Comparison of ENCODE assay signal across 33 cellular contexts in the genomic region with DNA sequence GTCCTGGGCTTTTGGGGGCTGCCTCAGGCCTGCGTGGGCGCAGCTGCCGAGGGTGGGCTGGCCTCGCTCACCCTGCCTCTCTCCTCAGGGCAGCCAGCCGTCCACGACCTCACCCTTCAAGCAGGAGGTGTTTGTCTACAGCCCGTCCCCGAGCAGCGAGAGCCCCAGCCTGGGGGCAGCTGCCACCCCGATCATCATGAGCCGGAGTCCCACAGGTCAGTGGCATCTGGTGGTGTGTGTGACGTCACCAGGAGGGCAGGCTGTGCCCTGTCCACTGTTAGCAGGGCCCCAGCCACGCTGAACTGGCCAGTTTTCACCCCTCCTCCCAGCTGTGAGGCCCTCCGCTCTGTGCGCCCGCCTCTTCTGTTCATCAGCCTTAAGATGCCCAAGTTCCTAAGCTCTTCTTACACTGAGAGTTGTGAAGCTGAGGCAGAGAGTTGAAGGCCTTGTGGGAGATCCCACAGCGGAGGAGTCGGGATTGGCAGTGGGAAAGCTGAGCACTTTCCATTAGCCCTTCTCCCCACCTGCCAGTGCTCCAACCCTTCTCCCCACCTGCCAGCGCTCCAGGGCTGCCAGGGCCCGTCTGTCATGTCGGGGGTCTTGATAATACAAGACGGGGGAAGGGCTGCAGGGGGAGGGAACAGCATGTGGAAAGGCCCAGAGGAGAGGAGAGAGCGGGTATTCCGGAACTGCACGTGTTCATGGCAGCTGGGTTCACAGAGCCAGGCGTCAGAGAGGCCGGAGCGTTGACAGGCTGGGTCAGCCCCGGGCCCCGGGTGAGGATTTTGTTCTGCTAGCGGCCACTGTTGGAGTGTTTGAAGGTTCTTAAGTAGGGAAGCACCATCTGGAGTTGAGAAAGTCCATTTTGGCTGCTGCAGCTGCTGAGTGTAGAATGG. TPM values are rescaled to one million over a fixed set of nuclear protein-coding genes. Genes with fewer than 3 reads are reported as not detected.
DNase-seq lines count a peak whose midpoint lies in the region; ATAC-seq, FAIRE-seq and TF ChIP-seq lines count a peak whose summit lies in the region.
"Had no signal": no experiment of that assay in that cellular context is flagged by ENCODE, and none has a peak within 500 bp of the region (broad histone marks: within the 10 kb centered on the region; RNA-seq: fewer than 3 reads in every experiment).

No MANE protein-coding gene starts in this region.

- H3K27ac ChIP-seq in kidney (ENCODE audit: low read depth in 2 of 2, low read length in 2 of 2): no peak overlapping the region
- no peak overlapping the region for H3K27ac ChIP-seq in upper lobe of right lung
- no peak overlapping the region for H3K27ac ChIP-seq in HepG2 (ENCODE audit: extremely low read length, insufficient read depth, low read length)
- H3K27ac ChIP-seq: BLaER1, transverse colon had no signal

- no peak for TF ChIP-seq CTCF in kidney (IDR thresholded peaks at IDR 0.05; ENCODE audit: borderline replicate concordance, extremely low read depth, insufficient read depth)
- TF ChIP-seq CTCF in upper lobe of right lung (IDR thresholded peaks at IDR 0.05): no peak
- TF ChIP-seq CTCF in HepG2 (CRISPR knock-in tag; IDR thresholded peaks at IDR 0.05): no peak

- H3K4me3 Mint-ChIP-seq in central memory CD8-positive, alpha-beta T cell: peak overlapping the region; percentile 46
- H3K4me3 Mint-ChIP-seq: activated CD4-positive, alpha-beta memory T cell treated with anti-CD3 and anti-CD28 coated beads, Interleukin-2, amount 10 ng/mL, durations not matched to agents 7 days and 5 days; activated naive CD4-positive, alpha-beta T cell treated with anti-CD3 and anti-CD28 coated beads, Interleukin-2, amount 50 U/mL, for 24 hours; activated T-cell treated with anti-CD3 and anti-CD28 coated beads, Interleukin-2, amount 50 U/mL, for 4 hours; stimulated activated naive CD8-positive, alpha-beta T cell treated with anti-CD3 and anti-CD28 coated beads, Interleukin-15, amount 100 ng/mL, for 72 hours had no signal

- TF ChIP-seq RAD21 in HepG2 (CRISPR knock-in tag; IDR thresholded peaks at IDR 0.05): no peak

- TF ChIP-seq POLR2A in HepG2 (IDR thresholded peaks at IDR 0.05; ENCODE audit: insufficient read depth in 1 of 2, low read depth in 2 of 2, low read length in 2 of 2): no peak

- no TSS peak for BruUV-seq in HepG2 (replicated peaks; lab: Mats Ljungman, UMichigan)

- no peak overlapping the region for H2AFZ ChIP-seq in HepG2 (ENCODE audit: low read length)

- H3K4me3 ChIP-seq in kidney (ENCODE audit: low read length in 2 of 2) (no peak overlapping the region), upper lobe of right lung (no peak overlapping the region), HepG2 (replicated peaks in 1 of 3; ENCODE audit: insufficient read depth in 1 of 3, low read depth in 2 of 3, low read length in 3 of 3) (no peak overlapping the region)
- H3K4me3 ChIP-seq: BLaER1, transverse colon had no signal

- peaks cover 61% of the 10 kb centered on the region for H3K36me3 Mint-ChIP-seq in central memory CD8-positive, alpha-beta T cell (ENCODE audit: insufficient read depth)

- POLR2A ChIA-PET in HepG2 (lab: Yijun Ruan, JAX): no interaction called here

- peaks cover 2 to 7% of the 10 kb centered on the region in 2 donors for H3K9me3 ChIP-seq in kidney (ENCODE audit: control insufficient read depth in 1 of 2, low read length in 2 of 2)
- no peaks in the 10 kb centered on the region for H3K9me3 ChIP-seq in upper lobe of right lung
- H3K9me3 ChIP-seq in HepG2 (ENCODE audit: low read length): peaks cover 8% of the 10 kb centered on the region
- H3K9me3 ChIP-seq: Caco-2 had no signal

- peaks cover 20% of the 10 kb centered on the region for H3K4me1 Mint-ChIP-seq in central memory CD8-positive, alpha-beta T cell
- H3K4me1 Mint-ChIP-seq: activated CD4-positive, alpha-beta memory T cell treated with anti-CD3 and anti-CD28 coated beads, Interleukin-2, amount 10 ng/mL, durations not matched to agents 7 days and 5 days; activated naive CD4-positive, alpha-beta T cell treated with anti-CD3 and anti-CD28 coated beads, Interleukin-2, amount 50 U/mL, for 24 hours; stimulated activated naive CD8-positive, alpha-beta T cell treated with anti-CD3 and anti-CD28 coated beads, Interleukin-15, amount 100 ng/mL, for 72 hours had no signal

- no peak overlapping the region for H3K9ac ChIP-seq in kidney (ENCODE audit: low read length in 2 of 2)
- H3K9ac ChIP-seq in HepG2 (ENCODE audit: insufficient read depth, low read depth, low read length): no peak overlapping the region
- H3K9ac ChIP-seq: BLaER1 had no signal

- H3K36me3 ChIP-seq in kidney (ENCODE audit: control insufficient read depth in 1 of 2, insufficient read depth in 2 of 2, low read length in 2 of 2) (no peaks in the 10 kb centered on the region), upper lobe of right lung (no peaks in the 10 kb centered on the region), HepG2 (replicated peaks in 1 of 2; ENCODE audit: control insufficient read depth in 1 of 2, insufficient read depth in 2 of 2, low read length in 2 of 2) (peaks cover 12 to 28% of the 10 kb centered on the region in 2 experiments)

- no peaks in the 10 kb centered on the region for H4K20me1 ChIP-seq in HepG2 (ENCODE audit: insufficient read depth, low read length)

- DNase-seq in activated effector memory CD4-positive, alpha-beta T cell treated with anti-CD3 and anti-CD28 coated beads, Interleukin-2, amount 50 U/mL, for 16 hours: peak; percentile 57
- DNase-seq in activated effector memory CD4-positive, alpha-beta T cell treated with Interleukin-2 at 50 U/mL for 16 hours: no peak
- DNase-seq in central memory CD8-positive, alpha-beta T cell (ENCODE audit: low spot score in 2 of 2): no peak
- DNase-seq in kidney: peak; percentile 67
- DNase-seq in upper lobe of right lung: peak; percentile 53
- DNase-seq in stimulated activated CD8-positive, alpha-beta memory T cell treated with anti-CD3 and anti-CD28 coated beads, Interleukin-4, amount 100 ng/mL, for 48 hours: no peak
- no peak for DNase-seq in HepG2 (ENCODE audit: low spot score)
- DNase-seq: ACHN; activated CD4-positive, alpha-beta memory T cell treated with anti-CD3 and anti-CD28 coated beads, Interleukin-2, amount 10 ng/mL, durations not matched to agents 7 days and 5 days; activated T-cell treated with anti-CD3 and anti-CD28 coated beads, Interleukin-2, amount 50 U/mL, for 4 hours; anterior cingulate cortex; central memory CD4-positive, alpha-beta T cell; effector CD4-positive, alpha-beta T cell; hippocampal formation; mammary epithelial cell; NCI-H1105; NCI-H2029 treated with DMSO at 0.1 percent for 48 hours; NCI-H510A; occipital lobe; stimulated activated CD4-positive, alpha-beta T cell treated with anti-CD3 and anti-CD28 coated beads, Interleukin-4, amount 100 ng/mL, for 4 hours; stimulated activated naive CD8-positive, alpha-beta T cell treated with anti-CD3 and anti-CD28 coated beads, Interleukin-15, amount 100 ng/mL, for 72 hours; T1000; transverse colon had no signal

- H3K27ac Mint-ChIP-seq in central memory CD8-positive, alpha-beta T cell (ENCODE audit: low read depth): no peak overlapping the region
- H3K27ac Mint-ChIP-seq: activated CD4-positive, alpha-beta memory T cell treated with anti-CD3 and anti-CD28 coated beads, Interleukin-2, amount 10 ng/mL, durations not matched to agents 7 days and 5 days; activated naive CD4-positive, alpha-beta T cell treated with anti-CD3 and anti-CD28 coated beads, Interleukin-2, amount 50 U/mL, for 24 hours; stimulated activated naive CD8-positive, alpha-beta T cell treated with anti-CD3 and anti-CD28 coated beads, Interleukin-15, amount 100 ng/mL, for 72 hours had no signal

- WGBS in HepG2 (ENCODE audit: low lambda C conversion rate): 96% methylated on average over 20 of the region's 31 CpGs

- H3K4me2 ChIP-seq in HepG2 (ENCODE audit: low read depth, low read length): no peak overlapping the region
- H3K4me2 ChIP-seq: BLaER1 had no signal

- ATAC-seq in central memory CD8-positive, alpha-beta T cell (replicated peaks; ENCODE audit: extremely low read depth, poor library complexity, severe bottlenecking): no peak
- ATAC-seq in upper lobe of right lung (peak; percentile 7), HepG2 (no peak), GM21529 (IDR thresholded peaks at IDR 0.05; ENCODE audit: unreplicated experiment) (no peak)
- ATAC-seq: activated T-cell treated with anti-CD3 and anti-CD28 coated beads, Interleukin-2, amount 50 U/mL, for 4 hours; esophagus mucosa; SK-N-SH treated with all-trans-retinoic acid at 6 μM for 48 hours; stimulated activated naive CD8-positive, alpha-beta T cell treated with anti-CD3 and anti-CD28 coated beads, Interleukin-15, amount 100 ng/mL, for 72 hours had no signal

- CTCF ChIA-PET in HepG2 (lab: Yijun Ruan, JAX; ENCODE audit: low intra/inter-chr PET ratio, low total read pairs): no interaction called here

- H3K27me3 ChIP-seq in upper lobe of right lung (no peaks in the 10 kb centered on the region), HepG2 (ENCODE audit: control insufficient read depth in 1 of 2, insufficient read depth in 2 of 2, low read length in 2 of 2) (no peaks in the 10 kb centered on the region)
- H3K27me3 ChIP-seq: BLaER1, transverse colon had no signal

- no peaks in the 10 kb centered on the region for H3K27me3 Mint-ChIP-seq in central memory CD8-positive, alpha-beta T cell
- H3K27me3 Mint-ChIP-seq: activated CD4-positive, alpha-beta memory T cell treated with anti-CD3 and anti-CD28 coated beads, Interleukin-2, amount 10 ng/mL, durations not matched to agents 7 days and 5 days; activated naive CD4-positive, alpha-beta T cell treated with anti-CD3 and anti-CD28 coated beads, Interleukin-2, amount 50 U/mL, for 24 hours; stimulated activated naive CD8-positive, alpha-beta T cell treated with anti-CD3 and anti-CD28 coated beads, Interleukin-15, amount 100 ng/mL, for 72 hours had no signal

- H3K4me1 ChIP-seq in kidney (ENCODE audit: control insufficient read depth in 1 of 2, insufficient read depth in 1 of 2, low read depth in 1 of 2, low read length in 2 of 2): no peaks in the 10 kb centered on the region
- no peaks in the 10 kb centered on the region for H3K4me1 ChIP-seq in upper lobe of right lung
- H3K4me1 ChIP-seq in HepG2 (ENCODE audit: insufficient read depth, low read length): no peaks in the 10 kb centered on the region
- H3K4me1 ChIP-seq: Caco-2, transverse colon had no signal

- peaks cover 7% of the 10 kb centered on the region for H3K9me3 Mint-ChIP-seq in central memory CD8-positive, alpha-beta T cell

- FAIRE-seq in kidney (lab: Jason Lieb, UNC) (no peak), HepG2 (lab: Jason Lieb, UNC) (no peak)
- FAIRE-seq: frontal cortex, islet of Langerhans, RCC 7860 had no signal

- H3K79me2 ChIP-seq in HepG2 (ENCODE audit: insufficient read depth, low read length): no peaks in the 10 kb centered on the region

- in situ Hi-C loops in HepG2 (cut with HindIII; ENCODE audit: extremely low pct_ligation_motif_present, low pct_unique_long_range_greater_than_20kb): no loop called here

- intact Hi-C loops in kidney (cut with DNase I) (no loop called here), upper lobe of right lung (cut with DNase I) (no loop called here), HepG2 (cut with micrococcal nuclease; ENCODE audit: unreplicated experiment) (no loop called here)

- TF ChIP-seq EP300 in HepG2 (IDR thresholded peaks at IDR 0.05; ENCODE audit: low read depth in 2 of 2, low read length in 2 of 2) (no peak), HepG2 (CRISPR knock-in tag; IDR thresholded peaks at IDR 0.05; ENCODE audit: borderline replicate concordance) (no peak)

RNA-seq across cellular contexts. Expression of a gene that starts 36.3 kb away (rescaled TPM):
- total RNA-seq in kidney: not detected
- not detected for polyA plus RNA-seq in kidney (ENCODE audit: insufficient read depth, low read depth, low replicate concordance)
- not detected for total RNA-seq in upper lobe of right lung
- not detected in 2 replicates for total RNA-seq in HepG2 (2016; rRNA removed; fragmentation: Illumina TruSeq; extraction: Trizol)
- not detected in 2 replicates for total RNA-seq in HepG2 (2016; cell fraction: cytosol; rRNA removed; fragmentation: Illumina TruSeq; extraction: Trizol; ENCODE audit: low read depth)
- total RNA-seq in HepG2 (2016; cell fraction: insoluble cytoplasmic fraction; rRNA removed; fragmentation: Illumina TruSeq; extraction: Trizol): not detected in 2 replicates
- total RNA-seq in HepG2 (2016; cell fraction: membrane; rRNA removed; fragmentation: Illumina TruSeq; extraction: Trizol): not detected in 2 replicates
- total RNA-seq in HepG2 (2016; cell fraction: nucleus; rRNA removed; fragmentation: Illumina TruSeq; extraction: Trizol): not detected in 2 replicates
- not detected in 2 replicates for polyA plus RNA-seq in HepG2 (2011; rRNA removed)
- not detected in 2 replicates for polyA plus RNA-seq in HepG2 (2011; cell fraction: cytosol; rRNA removed)
- not detected in 2 replicates for polyA plus RNA-seq in HepG2 (2011; cell fraction: nucleus; rRNA removed)
- polyA plus RNA-seq in HepG2 (2012): not detected in 2 replicates
- not detected in 2 replicates for polyA plus RNA-seq in HepG2 (2016; cell fraction: cytosol; fragmentation: Illumina TruSeq; extraction: Trizol; ENCODE audit: low read depth)
- not detected in 2 replicates for polyA plus RNA-seq in HepG2 (2016; cell fraction: insoluble cytoplasmic fraction; fragmentation: Illumina TruSeq; extraction: Trizol; ENCODE audit: low read depth)
- polyA plus RNA-seq in HepG2 (2016; cell fraction: membrane; fragmentation: Illumina TruSeq; extraction: Trizol; ENCODE audit: low read depth): not detected in 2 replicates
- not detected in 2 replicates for polyA plus RNA-seq in HepG2 (2016; cell fraction: nucleus; fragmentation: Illumina TruSeq; extraction: Trizol; ENCODE audit: insufficient read depth, low read depth)
- polyA minus RNA-seq in HepG2 (2011; rRNA and poly(A)+ RNA removed; ENCODE audit: low replicate concordance): not detected in 2 replicates
- polyA minus RNA-seq in HepG2 (2011; cell fraction: cytosol; rRNA and poly(A)+ RNA removed): not detected in 2 replicates
- not detected in 2 replicates for polyA minus RNA-seq in HepG2 (2011; cell fraction: nucleus; rRNA and poly(A)+ RNA removed)
- total RNA-seq: activated CD4-positive, alpha-beta memory T cell treated with anti-CD3 and anti-CD28 coated beads, Interleukin-2, amount 10 ng/mL, durations not matched to agents 7 days and 5 days; activated T-cell treated with anti-CD3 and anti-CD28 coated beads, Interleukin-2, amount 50 U/mL, for 4 hours; Caco-2; esophagus mucosa; frontal cortex; H4; mammary epithelial cell; occipital lobe; transverse colon had no signal
- polyA plus RNA-seq: mammary epithelial cell had no signal

Comparison
In these comparisons a context has a peak if more than half of its experiments do, and no peak if none do; other contexts are left out.
1. DNase-seq: peak in activated effector memory CD4-positive, alpha-beta T cell treated with anti-CD3 and anti-CD28 coated beads, Interleukin-2, amount 50 U/mL, for 16 hours (single experiment), kidney (single experiment) and upper lobe of right lung (single experiment); none in activated effector memory CD4-positive, alpha-beta T cell treated with Interleukin-2 at 50 U/mL for 16 hours (single experiment), central memory CD8-positive, alpha-beta T cell (0 of 2), stimulated activated CD8-positive, alpha-beta memory T cell treated with anti-CD3 and anti-CD28 coated beads, Interleukin-4, amount 100 ng/mL, for 48 hours (single experiment) and HepG2 (single experiment).